In genomic region chr7:105846404-105846803, GRCh38 we compare ENCODE assay signal across 20 cellular contexts. TPM values are rescaled to one million over a fixed set of nuclear protein-coding genes. Genes with fewer than 3 reads are reported as not detected.
DNase-seq lines count a peak whose midpoint lies in the region; ATAC-seq and TF ChIP-seq lines count a peak whose summit lies in the region.
"Had no signal": no experiment of that assay in that cellular context is flagged by ENCODE, and none has a peak within 500 bp of the region (broad histone marks: within the 10 kb centered on the region; RNA-seq: fewer than 3 reads in every experiment).

No MANE protein-coding gene starts in this region.

- ATAC-seq in CD8-positive, alpha-beta T cell: no peak
- ATAC-seq in effector memory CD8-positive, alpha-beta T cell (replicated peaks): no peak
- no peak for ATAC-seq in left lobe of liver
- ATAC-seq: GM12878, GM23338, HCT116 had no signal

- no peaks in the 10 kb centered on the region for H3K36me3 ChIP-seq in CD8-positive, alpha-beta T cell (ENCODE audit: insufficient read depth, low read length)
- H3K36me3 ChIP-seq: BLaER1 had no signal

- intact Hi-C loops in CD8-positive, alpha-beta T cell (cut with DNase I, micrococcal nuclease): loop anchor here (5.0 kb wide), 2 partner anchors 34 to 39 kb away; no protein-coding TSS in a partner anchor

- no peaks in the 10 kb centered on the region for H3K27me3 ChIP-seq in CD8-positive, alpha-beta T cell (ENCODE audit: insufficient read depth, low read length)
- H3K27me3 ChIP-seq: BLaER1 had no signal

- H3K4me1 Mint-ChIP-seq in T-helper 2 cell treated with Interferon-gamma antibody and Interleukin-4, amounts not matched to agents 5 μg/mL and 100 μg/mL, for 36 hours (ENCODE audit: low read depth): peaks cover 54% of the 10 kb centered on the region
- peaks cover 58% of the 10 kb centered on the region for H3K4me1 Mint-ChIP-seq in CD8-positive, alpha-beta T cell (ENCODE audit: low read depth)
- H3K4me1 Mint-ChIP-seq in effector memory CD8-positive, alpha-beta T cell (ENCODE audit: low read depth in 2 of 2): peaks cover 38 to 59% of the 10 kb centered on the region in 2 donors
- H3K4me1 Mint-ChIP-seq in osteocyte (ENCODE audit: unreplicated experiment): peaks cover 8% of the 10 kb centered on the region

- CTCF ChIA-PET in CD8-positive, alpha-beta T cell (lab: Charles Lee): interaction anchor here (1.2 kb wide), 1 partner anchor 190 kb away, joined by 5 read pairs; no protein-coding TSS in a partner anchor
- CTCF ChIA-PET in RWPE1 (lab: Yijun Ruan, JAX): interaction anchor here (0.6 kb wide), 1 partner anchor 1068 kb away, joined by 3 read pairs; no protein-coding TSS in a partner anchor

- peak overlapping the region; percentile 22 for H3K27ac Mint-ChIP-seq in T-helper 2 cell treated with Interferon-gamma antibody and Interleukin-4, amounts not matched to agents 5 μg/mL and 100 μg/mL, for 36 hours
- peak overlapping the region; percentile 5 for H3K27ac Mint-ChIP-seq in CD8-positive, alpha-beta T cell
- peak overlapping the region; percentile 30 to 96 for H3K27ac Mint-ChIP-seq in effector memory CD8-positive, alpha-beta T cell
- no peak overlapping the region for H3K27ac Mint-ChIP-seq in osteocyte (ENCODE audit: unreplicated experiment)
- H3K27ac Mint-ChIP-seq: B cell, GM23338, H9 had no signal

- no peak overlapping the region for H3K4me3 Mint-ChIP-seq in T-helper 2 cell treated with Interferon-gamma antibody and Interleukin-4, amounts not matched to agents 5 μg/mL and 100 μg/mL, for 36 hours
- H3K4me3 Mint-ChIP-seq in CD8-positive, alpha-beta T cell: no peak overlapping the region
- peak overlapping the region in 1 of 2 donors; percentile 25 for H3K4me3 Mint-ChIP-seq in effector memory CD8-positive, alpha-beta T cell
- no peak overlapping the region for H3K4me3 Mint-ChIP-seq in osteocyte (ENCODE audit: unreplicated experiment)
- H3K4me3 Mint-ChIP-seq: B cell, GM23338, H9 had no signal

- peaks cover 41% of the 10 kb centered on the region for H3K4me1 ChIP-seq in CD8-positive, alpha-beta T cell (ENCODE audit: insufficient read depth, low read length)

- TF ChIP-seq CTCF in CD8-positive, alpha-beta T cell (IDR thresholded peaks at IDR 0.05): no peak
- TF ChIP-seq CTCF in RWPE1 (conservative IDR thresholded peaks at IDR 0.05; ENCODE audit: low read depth) (no peak), osteocyte (IDR thresholded peaks at IDR 0.05) (no peak)

- H3K4me3 ChIP-seq in CD8-positive, alpha-beta T cell (ENCODE audit: low read depth, low read length): no peak overlapping the region
- H3K4me3 ChIP-seq: BLaER1, GM12878, GM23338 had no signal

- H3K27me3 Mint-ChIP-seq in T-helper 2 cell treated with Interferon-gamma antibody and Interleukin-4, amounts not matched to agents 5 μg/mL and 100 μg/mL, for 36 hours (ENCODE audit: low read depth): no peaks in the 10 kb centered on the region
- no peaks in the 10 kb centered on the region for H3K27me3 Mint-ChIP-seq in CD8-positive, alpha-beta T cell (ENCODE audit: low read depth)
- no peaks in the 10 kb centered on the region for H3K27me3 Mint-ChIP-seq in effector memory CD8-positive, alpha-beta T cell
- H3K27me3 Mint-ChIP-seq in osteocyte (ENCODE audit: unreplicated experiment): no peaks in the 10 kb centered on the region
- H3K27me3 Mint-ChIP-seq: B cell; CD4-positive, alpha-beta memory T cell had no signal

- no peak for DNase-seq in T-helper 2 cell treated with Interferon-gamma antibody and Interleukin-4, amounts not matched to agents 5 μg/mL and 100 μg/mL, for 36 hours (ENCODE audit: low spot score)
- DNase-seq in T-helper 2 cell: no peak
- DNase-seq in CD8-positive, alpha-beta T cell: no peak
- DNase-seq in effector memory CD8-positive, alpha-beta T cell: no peak
- no peak for DNase-seq in RWPE1 (ENCODE audit: low spot score)
- DNase-seq in left lobe of liver (ENCODE audit: low spot score): no peak
- DNase-seq in osteocyte (ENCODE audit: extremely low spot score, unreplicated experiment): no peak
- DNase-seq: Caco-2; CD4-positive, alpha-beta memory T cell; DMS153; EL; GDM1; H9 had no signal

- no peaks in the 10 kb centered on the region for H3K9me3 ChIP-seq in CD8-positive, alpha-beta T cell (ENCODE audit: low read length)
- H3K9me3 ChIP-seq: BLaER1 had no signal

- POLR2A ChIA-PET in CD8-positive, alpha-beta T cell (lab: Charles Lee): no interaction called here
- POLR2A ChIA-PET in RWPE1 (lab: Yijun Ruan, JAX; ENCODE audit: low non-redundant PET): no interaction called here

- H3K9me3 Mint-ChIP-seq in T-helper 2 cell treated with Interferon-gamma antibody and Interleukin-4, amounts not matched to agents 5 μg/mL and 100 μg/mL, for 36 hours: peaks cover 14% of the 10 kb centered on the region
- no peaks in the 10 kb centered on the region for H3K9me3 Mint-ChIP-seq in CD8-positive, alpha-beta T cell
- no peaks in the 10 kb centered on the region for H3K9me3 Mint-ChIP-seq in effector memory CD8-positive, alpha-beta T cell
- H3K9me3 Mint-ChIP-seq in osteocyte (ENCODE audit: unreplicated experiment): no peaks in the 10 kb centered on the region
- H3K9me3 Mint-ChIP-seq: GM23338, H9 had no signal

- H3K36me3 Mint-ChIP-seq in T-helper 2 cell treated with Interferon-gamma antibody and Interleukin-4, amounts not matched to agents 5 μg/mL and 100 μg/mL, for 36 hours (ENCODE audit: low read depth): peaks cover 31% of the 10 kb centered on the region
- peaks cover 5% of the 10 kb centered on the region for H3K36me3 Mint-ChIP-seq in CD8-positive, alpha-beta T cell
- H3K36me3 Mint-ChIP-seq in effector memory CD8-positive, alpha-beta T cell (ENCODE audit: insufficient read depth): peaks cover 13% of the 10 kb centered on the region
- H3K36me3 Mint-ChIP-seq in osteocyte (ENCODE audit: unreplicated experiment): peaks cover 7% of the 10 kb centered on the region

- H3K27ac ChIP-seq in CD8-positive, alpha-beta T cell (ENCODE audit: low read depth, low read length): no peak overlapping the region
- H3K27ac ChIP-seq in RWPE1: no peak overlapping the region
- H3K27ac ChIP-seq: 22Rv1, BLaER1, C4-2B had no signal

RNA-seq across cellular contexts. Expression of gene ATXN7L1, which starts 30.0 kb away (rescaled TPM):
- total RNA-seq in CD8-positive, alpha-beta T cell: 10 to 100 TPM; 17.0 to 18.5 TPM
- total RNA-seq in left lobe of liver (15.5 TPM), osteocyte (12.6 and 14.2 TPM in 2 replicates)
